In the genomic region with DNA sequence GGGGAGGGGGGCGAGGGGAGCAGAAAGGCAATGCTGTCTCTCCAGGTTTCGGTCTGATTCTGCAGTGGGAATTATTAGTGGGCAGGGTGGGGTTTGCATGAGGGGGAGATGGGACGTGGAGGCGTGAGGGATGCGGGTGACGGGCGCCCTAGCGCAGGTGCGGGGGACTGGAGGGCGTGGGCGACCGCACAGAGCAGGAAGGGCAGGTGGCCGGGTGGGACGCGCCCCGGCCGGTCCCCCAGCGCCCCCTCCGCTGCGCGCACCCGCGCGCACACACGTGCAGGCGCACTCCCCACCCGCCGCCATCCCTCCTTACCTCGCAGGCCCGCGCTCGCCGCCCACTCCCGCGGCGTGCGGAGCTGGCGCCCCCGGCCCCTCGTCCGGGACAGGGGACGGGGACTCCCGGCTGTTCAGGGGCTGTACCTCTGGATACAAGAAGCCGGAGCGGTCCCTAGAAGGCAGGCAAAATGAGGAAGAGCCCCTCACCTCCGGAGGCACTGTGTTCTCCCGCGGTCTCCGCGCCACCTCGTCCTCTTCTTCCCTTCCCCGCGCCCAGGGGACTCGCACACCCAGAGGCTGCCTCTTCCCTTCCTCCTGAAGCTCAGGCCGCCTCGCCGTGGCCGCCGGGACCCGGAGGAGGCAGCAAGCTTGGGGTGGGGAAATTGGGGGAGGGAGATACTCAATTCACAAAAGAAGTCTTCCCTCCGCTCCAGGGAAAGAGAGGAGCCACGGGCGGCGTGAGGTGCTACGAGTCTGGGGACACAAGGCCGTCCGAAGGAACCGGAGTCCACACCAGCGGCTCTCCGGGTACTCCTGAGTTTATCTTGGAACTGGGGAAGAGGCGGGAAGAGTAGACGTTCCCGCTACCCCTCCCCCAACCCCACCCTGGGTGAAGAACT, we compare ENCODE assay signal across 8 cellular contexts. TPM values are rescaled to one million over a fixed set of nuclear protein-coding genes. Genes with fewer than 3 reads are reported as not detected.
DNase-seq lines count a peak whose midpoint lies in the region; ATAC-seq and TF ChIP-seq lines count a peak whose summit lies in the region.

No MANE protein-coding gene starts in this region.

- H3K9me3 Mint-ChIP-seq in activated naive CD4-positive, alpha-beta T cell treated with anti-CD3 and anti-CD28 coated beads, Interleukin-2, amount 50 U/mL, for 24 hours, result peaks cover 6% of the 10 kb centered on the region

- no peak for DNase-seq in activated naive CD4-positive, alpha-beta T cell treated with Interleukin-2 at 50 U/mL for 16 hours
- DNase-seq in right lobe of liver, result peak in 1 of 3 donors; percentile 52
- DNase-seq in tibial artery, result no peak
- DNase-seq in activated CD8-positive, alpha-beta memory T cell treated with anti-CD3 and anti-CD28 coated beads, Interleukin-2, amount 50 U/mL, for 48 hours, result no peak
- no peak for DNase-seq in activated CD4-positive, alpha-beta T cell treated with anti-CD3 and anti-CD28 coated beads, Interleukin-2, amount 50 U/mL, for 4 hours

- intact Hi-C loops in right lobe of liver (cut with DNase I) (no loop called here), tibial artery (cut with DNase I; ENCODE audit: low total_unique reads) (loop anchor here (10.0 kb wide), 1 partner anchor 1797 kb away; no protein-coding TSS in a partner anchor)

- peaks cover 1% of the 10 kb centered on the region for H3K36me3 Mint-ChIP-seq in activated naive CD4-positive, alpha-beta T cell treated with anti-CD3 and anti-CD28 coated beads, Interleukin-2, amount 50 U/mL, for 24 hours

- H3K27me3 ChIP-seq in right lobe of liver (peaks cover 0 to 26% of the 10 kb centered on the region in 2 donors), tibial artery (peaks cover 3 to 57% of the 10 kb centered on the region in 2 donors)

- H3K36me3 ChIP-seq in right lobe of liver, result no peaks in the 10 kb centered on the region
- no peaks in the 10 kb centered on the region for H3K36me3 ChIP-seq in tibial artery

- no peak for TF ChIP-seq CTCF in right lobe of liver (IDR thresholded peaks at IDR 0.05)
- no peak for TF ChIP-seq CTCF in tibial artery (IDR thresholded peaks at IDR 0.05)

- H3K4me3 ChIP-seq in right lobe of liver (no peak overlapping the region), tibial artery (peak overlapping the region; percentile 30 to 48)

- peak overlapping the region; percentile 30 for H3K4me3 Mint-ChIP-seq in activated naive CD4-positive, alpha-beta T cell treated with anti-CD3 and anti-CD28 coated beads, Interleukin-2, amount 50 U/mL, for 24 hours

- WGBS in right lobe of liver (ENCODE audit: insufficient coverage, low coverage, low lambda C conversion rate, missing lambda C conversion rate), result under 1% methylated on average over 25 of the region's 73 CpGs

- H3K4me1 ChIP-seq in right lobe of liver (peaks cover 0 to 20% (median 0%) of the 10 kb centered on the region in 4 donors), tibial artery (peaks cover 0 to 36% (median 20%) of the 10 kb centered on the region in 4 donors)

- TF ChIP-seq POLR2A in right lobe of liver (IDR thresholded peaks at IDR 0.05), result no peak

- no peaks in the 10 kb centered on the region for H3K9me3 ChIP-seq in right lobe of liver
- no peaks in the 10 kb centered on the region for H3K9me3 ChIP-seq in tibial artery

- peaks cover 52% of the 10 kb centered on the region for H3K27me3 Mint-ChIP-seq in activated naive CD4-positive, alpha-beta T cell treated with anti-CD3 and anti-CD28 coated beads, Interleukin-2, amount 50 U/mL, for 24 hours

- ATAC-seq in right lobe of liver (peak in 3 of 4 donors; percentile 19 to 40 (median 20)), GM18511 (IDR thresholded peaks at IDR 0.05; ENCODE audit: unreplicated experiment) (no peak)

- H3K27ac ChIP-seq in angular gyrus (ENCODE audit: low read depth, low read length) (peak overlapping the region; percentile 66), right lobe of liver (no peak overlapping the region), tibial artery (no peak overlapping the region)

- no peak overlapping the region for H3K27ac Mint-ChIP-seq in activated naive CD4-positive, alpha-beta T cell treated with anti-CD3 and anti-CD28 coated beads, Interleukin-2, amount 50 U/mL, for 24 hours

- peaks cover 16% of the 10 kb centered on the region for H3K4me1 Mint-ChIP-seq in activated naive CD4-positive, alpha-beta T cell treated with anti-CD3 and anti-CD28 coated beads, Interleukin-2, amount 50 U/mL, for 24 hours

RNA-seq across cellular contexts. Expression of a gene that starts 1.3 kb away (rescaled TPM):
- total RNA-seq in right lobe of liver, result not detected

Comparison
In these comparisons a context has a peak if more than half of its experiments do, and no peak if none do; other contexts are left out.
1. H3K4me3 ChIP-seq: peak in tibial artery (2 of 2); none in right lobe of liver (0 of 3).